ENCODE assay signal across 8 cellular contexts in genomic region chr1:173377266-173377665, GRCh38.
"Had no signal": no experiment of that assay in that cellular context is flagged by ENCODE, and none has a peak within 500 bp of the region (broad histone marks: within the 10 kb centered on the region; RNA-seq: fewer than 3 reads in every experiment).

No MANE protein-coding gene starts in this region.

- H3K4me3 ChIP-seq: GM23248, GM23338, HAP-1 had no signal

- DNase-seq: GM23248, GOT3, H7, H9, HCEC 1CT, HFFc6 had no signal

- H3K4me3 Mint-ChIP-seq: GM23338, H9, HFFc6 had no signal

- H3K4me1 ChIP-seq: HAP-1 had no signal

- H3K27ac ChIP-seq: GM23248 had no signal

- H3K9ac ChIP-seq: GM23248 had no signal

- H3K9me3 ChIP-seq: HAP-1 had no signal

- H3K4me1 Mint-ChIP-seq: GM23338 had no signal

- H3K36me3 ChIP-seq: HAP-1 had no signal

- H3K27ac Mint-ChIP-seq: GM23338, H9, HFFc6 had no signal
